8 cellular contexts compared by ENCODE assay signal in genomic region chr11:6298605-6299004, GRCh38. TPM values are rescaled to one million over a fixed set of nuclear protein-coding genes. Genes with fewer than 3 reads are reported as not detected.
A peak's percentile ranks its signal among the peaks of the same experiment; 100 is the strongest.
DNase-seq lines count a peak whose midpoint lies in the region; ATAC-seq, FAIRE-seq and TF ChIP-seq lines count a peak whose summit lies in the region.

No MANE protein-coding gene starts in this region.

- TF ChIP-seq POLR2A in erythroblast (IDR thresholded peaks at IDR 0.05; ENCODE audit: low read length) (no peak), esophagus squamous epithelium (IDR thresholded peaks at IDR 0.05) (no peak)

- no peak overlapping the region for H3K27ac Mint-ChIP-seq in activated CD4-positive, alpha-beta T cell treated with anti-CD3 and anti-CD28 coated beads, Interleukin-2, amount 10 ng/mL, durations not matched to agents 7 days and 5 days

- H3K27me3 Mint-ChIP-seq in activated CD4-positive, alpha-beta T cell treated with anti-CD3 and anti-CD28 coated beads, Interleukin-2, amount 10 ng/mL, durations not matched to agents 7 days and 5 days = peaks cover 12% of the 10 kb centered on the region

- DNase-seq in activated CD4-positive, alpha-beta T cell treated with anti-CD3 and anti-CD28 coated beads for 48 hours = peak; percentile 36
- DNase-seq in activated CD4-positive, alpha-beta T cell treated with anti-CD3 and anti-CD28 coated beads, Interleukin-2, amount 10 ng/mL, durations not matched to agents 7 days and 5 days = no peak
- DNase-seq in RCC 7860 (ENCODE audit: low spot score) = peak; percentile 7
- DNase-seq in erythroblast (lab: John Stamatoyannopoulos, UW) = peak; percentile 32 to 39
- DNase-seq in renal cortical epithelial cell (ENCODE audit: low read depth) = peak; percentile 36
- no peak for DNase-seq in esophagus squamous epithelium (lab: John Stamatoyannopoulos, UW)
- DNase-seq in germinal center (ENCODE audit: low spot score) = no peak

- H3K36me3 ChIP-seq in esophagus squamous epithelium = no peaks in the 10 kb centered on the region

- POLR2A ChIA-PET in activated CD4-positive, alpha-beta T cell treated with anti-CD3 and anti-CD28 coated beads, Interleukin-2, amount 10 ng/mL, durations not matched to agents 7 days and 5 days (lab: Charles Lee) = no interaction called here

- no peaks in the 10 kb centered on the region for H3K4me1 Mint-ChIP-seq in activated CD4-positive, alpha-beta T cell treated with anti-CD3 and anti-CD28 coated beads, Interleukin-2, amount 10 ng/mL, durations not matched to agents 7 days and 5 days

- H3K9me3 ChIP-seq in esophagus squamous epithelium = no peaks in the 10 kb centered on the region

- 33% methylated on average over 4 of the region's 4 CpGs; no CpG with 5 or more reads in 1 of the 2 donors for WGBS in esophagus squamous epithelium, 2 donors

- intact Hi-C loops in esophagus squamous epithelium (cut with DNase I) = no loop called here

- TF ChIP-seq CTCF in esophagus squamous epithelium (IDR thresholded peaks at IDR 0.05) = peak in 3 of 6 experiments; percentile 7 to 71 (median 49)

- peaks cover 0 to 2% (median 0%) of the 10 kb centered on the region in 4 donors for H3K27me3 ChIP-seq in esophagus squamous epithelium

- no peak overlapping the region for H3K27ac ChIP-seq in esophagus squamous epithelium

- no peaks in the 10 kb centered on the region for H3K36me3 Mint-ChIP-seq in activated CD4-positive, alpha-beta T cell treated with anti-CD3 and anti-CD28 coated beads, Interleukin-2, amount 10 ng/mL, durations not matched to agents 7 days and 5 days (ENCODE audit: low read depth)

- CTCF ChIA-PET in activated CD4-positive, alpha-beta T cell treated with anti-CD3 and anti-CD28 coated beads, Interleukin-2, amount 10 ng/mL, durations not matched to agents 7 days and 5 days (lab: Charles Lee) = interaction anchor here (0.7 to 3.1 kb wide), 7 partner anchors 9 to 64 kb away, joined by 3 to 7 read pairs (median 3); no protein-coding TSS in a partner anchor

- H3K4me1 ChIP-seq in esophagus squamous epithelium = no peaks in the 10 kb centered on the region

- ATAC-seq in HG03139 (IDR thresholded peaks at IDR 0.05; ENCODE audit: unreplicated experiment) = peak; percentile 57

- no peak overlapping the region for H3K4me3 Mint-ChIP-seq in activated CD4-positive, alpha-beta T cell treated with anti-CD3 and anti-CD28 coated beads, Interleukin-2, amount 10 ng/mL, durations not matched to agents 7 days and 5 days

- no peak for FAIRE-seq in RCC 7860 (lab: Jason Lieb, UNC)

- H3K9me3 Mint-ChIP-seq in activated CD4-positive, alpha-beta T cell treated with anti-CD3 and anti-CD28 coated beads, Interleukin-2, amount 10 ng/mL, durations not matched to agents 7 days and 5 days = no peaks in the 10 kb centered on the region

- no peak overlapping the region for H3K4me3 ChIP-seq in esophagus squamous epithelium

RNA-seq across cellular contexts. Expression of gene CAVIN3, which starts 21.7 kb away (rescaled TPM):
- 1 to 10 TPM; 1.9 to 2.7 TPM for total RNA-seq in activated CD4-positive, alpha-beta T cell treated with anti-CD3 and anti-CD28 coated beads, Interleukin-2, amount 10 ng/mL, durations not matched to agents 7 days and 5 days
- 50.3 and 118 TPM in 2 replicates for total RNA-seq in renal cortical epithelial cell
- total RNA-seq in esophagus squamous epithelium = 10 to 100 TPM; 16.6 to 65.0 (median 25.3) TPM

RNA-seq across cellular contexts. Expression of gene CCKBR, which starts 39.0 kb away (rescaled TPM):
- total RNA-seq in activated CD4-positive, alpha-beta T cell treated with anti-CD3 and anti-CD28 coated beads, Interleukin-2, amount 10 ng/mL, durations not matched to agents 7 days and 5 days = not detected
- total RNA-seq in renal cortical epithelial cell = not detected in 2 replicates
- total RNA-seq in esophagus squamous epithelium = under 1 TPM in 2 of 4 donors, not detected in 2; 0.15 to 0.45 TPM

RNA-seq across cellular contexts. Expression of gene CNGA4, which starts 59.7 kb away (rescaled TPM):
- total RNA-seq in activated CD4-positive, alpha-beta T cell treated with anti-CD3 and anti-CD28 coated beads, Interleukin-2, amount 10 ng/mL, durations not matched to agents 7 days and 5 days = under 1 TPM in 1 of 2 experiments, not detected in 1; 0.17 TPM
- total RNA-seq in renal cortical epithelial cell (0.25 and 0.35 TPM in 2 replicates), esophagus squamous epithelium (under 1 TPM in 1 of 4 donors, not detected in 3; 0.38 TPM)

Comparison
In these comparisons a context has a peak if more than half of its experiments do, and no peak if none do; other contexts are left out.
1. DNase-seq: peak in activated CD4-positive, alpha-beta T cell treated with anti-CD3 and anti-CD28 coated beads for 48 hours (single experiment), RCC 7860 (single experiment), erythroblast (2 of 2) and renal cortical epithelial cell (single experiment); none in activated CD4-positive, alpha-beta T cell treated with anti-CD3 and anti-CD28 coated beads, Interleukin-2, amount 10 ng/mL, durations not matched to agents 7 days and 5 days (single experiment), esophagus squamous epithelium (single experiment) and germinal center (single experiment).
2. RNA of gene CAVIN3, which starts 21.7 kb away (total RNA-seq): 50.3 to 118 TPM in renal cortical epithelial cell and 16.6 to 65.0 TPM in esophagus squamous epithelium; 1.9 to 2.7 TPM in activated CD4-positive, alpha-beta T cell treated with anti-CD3 and anti-CD28 coated beads, Interleukin-2, amount 10 ng/mL, durations not matched to agents 7 days and 5 days; every median in the first group is over 4 times any median in the second.